In genomic region chr1:246034630-246035029, GRCh38 we compare ENCODE assay signal across 27 cellular contexts.
"Had no signal": no experiment of that assay in that cellular context is flagged by ENCODE, and none has a peak within 500 bp of the region (broad histone marks: within the 10 kb centered on the region; RNA-seq: fewer than 3 reads in every experiment).

No MANE protein-coding gene starts in this region.

- H3K27me3 ChIP-seq: esophagus squamous epithelium, gastrocnemius medialis, pancreas, right lobe of liver, suprapubic skin, transverse colon, upper lobe of right lung, uterus had no signal

- H3K4me3 Mint-ChIP-seq: effector memory CD8-positive, alpha-beta T cell; mesothelial cell of epicardium; naive B cell; natural killer cell treated with Interleukin-12 subunit alpha and Interleukin-12 subunit beta and Interleukin-15 and Interleukin-18, amount 100 ng/mL, for 72 hours; stimulated activated naive CD8-positive, alpha-beta T cell treated with anti-CD3 and anti-CD28 coated beads, Interleukin-15, amount 100 ng/mL, for 72 hours had no signal

- H3K9me3 Mint-ChIP-seq: effector memory CD8-positive, alpha-beta T cell; natural killer cell treated with Interleukin-12 subunit alpha and Interleukin-12 subunit beta and Interleukin-15 and Interleukin-18, amount 100 ng/mL, for 72 hours; stimulated activated naive CD8-positive, alpha-beta T cell treated with anti-CD3 and anti-CD28 coated beads, Interleukin-15, amount 100 ng/mL, for 72 hours had no signal

- H3K36me3 Mint-ChIP-seq: naive B cell; natural killer cell treated with Interleukin-12 subunit alpha and Interleukin-12 subunit beta and Interleukin-15 and Interleukin-18, amount 100 ng/mL, for 72 hours had no signal

- H3K4me2 ChIP-seq: smooth muscle cell had no signal

- H3K36me3 ChIP-seq: esophagus squamous epithelium, gastrocnemius medialis, pancreas, right lobe of liver, suprapubic skin, transverse colon, upper lobe of right lung, uterus had no signal

- H3K4me1 ChIP-seq: gastrocnemius medialis, right lobe of liver, transverse colon, uterus had no signal

- H3K27me3 Mint-ChIP-seq: effector memory CD8-positive, alpha-beta T cell; naive B cell; natural killer cell treated with Interleukin-12 subunit alpha and Interleukin-12 subunit beta and Interleukin-15 and Interleukin-18, amount 100 ng/mL, for 72 hours; stimulated activated naive CD8-positive, alpha-beta T cell treated with anti-CD3 and anti-CD28 coated beads, Interleukin-15, amount 100 ng/mL, for 72 hours had no signal

- ATAC-seq: effector memory CD8-positive, alpha-beta T cell; gastrocnemius medialis; left lobe of liver; mucosa of descending colon; natural killer cell treated with Interleukin-12 subunit alpha and Interleukin-12 subunit beta and Interleukin-15 and Interleukin-18, amount 100 ng/mL, for 72 hours; pancreas; stimulated activated naive CD8-positive, alpha-beta T cell treated with anti-CD3 and anti-CD28 coated beads, Interleukin-15, amount 100 ng/mL, for 72 hours; upper lobe of right lung had no signal

- H3K9me3 ChIP-seq: esophagus squamous epithelium, gastrocnemius medialis, mucosa of descending colon, pancreas, right lobe of liver, suprapubic skin, transverse colon, upper lobe of right lung, uterus had no signal

- H3K27ac ChIP-seq: esophagus squamous epithelium, gastrocnemius medialis, pancreas, right lobe of liver, suprapubic skin, transverse colon, upper lobe of right lung, uterus had no signal

- H3K4me3 ChIP-seq: esophagus squamous epithelium, mucosa of descending colon, pancreas, right lobe of liver, smooth muscle cell, transverse colon, uterus had no signal

- H3K4me1 Mint-ChIP-seq: stimulated activated naive CD8-positive, alpha-beta T cell treated with anti-CD3 and anti-CD28 coated beads, Interleukin-15, amount 100 ng/mL, for 72 hours had no signal

- DNase-seq: cortex of kidney; effector memory CD8-positive, alpha-beta T cell; erythroblast; esophagus squamous epithelium; gastrocnemius medialis; head of caudate nucleus; kidney; mesenchymal stem cell; mucosa of descending colon; naive B cell; occipital lobe; pancreas; right lobe of liver; stimulated activated CD4-positive, alpha-beta T cell treated with anti-CD3 and anti-CD28 coated beads, Interleukin-12 subunit alpha, Interleukin-12 subunit beta, amount 100 ng/mL, for 4 hours; stimulated activated CD4-positive, alpha-beta T cell treated with anti-CD3 and anti-CD28 coated beads, Interleukin-1b, Interleukin-23, amount 100 ng/mL, for 48 hours; stimulated activated CD4-positive, alpha-beta T cell treated with anti-CD3 and anti-CD28 coated beads, Interleukin-4, amount 100 ng/mL, for 1 hour; stimulated activated CD8-positive, alpha-beta memory T cell treated with anti-CD3 and anti-CD28 coated beads, Interleukin-4, amount 100 ng/mL, for 48 hours; stimulated activated naive CD4-positive, alpha-beta T cell; stimulated activated naive CD8-positive, alpha-beta T cell treated with anti-CD3 and anti-CD28 coated beads, Interleukin-15, amount 100 ng/mL, for 72 hours; transverse colon; upper lobe of right lung; uterus had no signal

- H3K27ac Mint-ChIP-seq: effector memory CD8-positive, alpha-beta T cell; mesothelial cell of epicardium; naive B cell; natural killer cell treated with Interleukin-12 subunit alpha and Interleukin-12 subunit beta and Interleukin-15 and Interleukin-18, amount 100 ng/mL, for 72 hours; stimulated activated naive CD8-positive, alpha-beta T cell treated with anti-CD3 and anti-CD28 coated beads, Interleukin-15, amount 100 ng/mL, for 72 hours had no signal
